Comparison of ENCODE assay signal across 17 cellular contexts in genomic region chr11:7890417-7891179, GRCh38. TPM values are rescaled to one million over a fixed set of nuclear protein-coding genes. Genes with fewer than 3 reads are reported as not detected.
A peak's percentile ranks its signal among the peaks of the same experiment; 100 is the strongest.
DNase-seq lines count a peak whose midpoint lies in the region; ATAC-seq and TF ChIP-seq lines count a peak whose summit lies in the region.
"Had no signal": no experiment of that assay in that cellular context is flagged by ENCODE, and none has a peak within 500 bp of the region (broad histone marks: within the 10 kb centered on the region; RNA-seq: fewer than 3 reads in every experiment).

No MANE protein-coding gene starts in this region.

- H4K8ac ChIP-seq in IMR-90 (ENCODE audit: low read depth in 2 of 2, low read length in 2 of 2), result peak overlapping the region in 1 of 2 experiments; percentile 7; a peak in 2 of 4 replicates

- peak overlapping the region; percentile 24; the same call in 1 of the 2 replicates for H3K18ac ChIP-seq in IMR-90 (ENCODE audit: low read depth, low read length)

- H3K9me3 ChIP-seq in IMR-90 (ENCODE audit: control insufficient read depth, insufficient read depth, low read length) (no peaks in the 10 kb centered on the region), fibroblast of lung (ENCODE audit: control insufficient read depth, insufficient read depth, low read depth, low read length) (no peaks in the 10 kb centered on the region), MG63 (no peaks in the 10 kb centered on the region), right lobe of liver (no peaks in the 10 kb centered on the region)
- H3K9me3 ChIP-seq: esophagus squamous epithelium, neutrophil, SJCRH30 had no signal

- H2BK15ac ChIP-seq in IMR-90 (ENCODE audit: low read depth, low read length), result 0 out of 3 replicates have a peak overlapping the region, but pooled peaks have one; percentile 74

- no peaks in the 10 kb centered on the region for H3K79me1 ChIP-seq in IMR-90 (ENCODE audit: low read depth in 1 of 2, low read length in 2 of 2)

- WGBS in IMR-90 (ENCODE audit: extremely low coverage in 2 of 2, insufficient read length in 1 of 2), 2 experiments, result no CpG with 5 or more reads among the region's 6 CpGs
- WGBS in right lobe of liver (ENCODE audit: insufficient coverage, low coverage, low lambda C conversion rate, missing lambda C conversion rate), result 18% methylated on average over 6 of the region's 6 CpGs

- dilution Hi-C loops in IMR-90 (cut with HindIII; ENCODE audit: low sequenced_read_pairs, unreplicated experiment), result no loop called here

- H3K4me3 ChIP-seq in IMR-90 (ENCODE audit: insufficient read depth, low read depth, low read length) (no peak overlapping the region), fibroblast of lung (replicated peaks in 1 of 4; ENCODE audit: control extremely low read depth in 1 of 4, insufficient read depth in 1 of 4, low read depth in 3 of 4, low read length in 4 of 4) (no peak overlapping the region), MG63 (no peak overlapping the region; the same call in 1 of the 2 replicates), right lobe of liver (no peak overlapping the region)
- H3K4me3 ChIP-seq: cardiac muscle cell, esophagus squamous epithelium, SJCRH30 had no signal

- peak overlapping the region; percentile 64 for H2AFZ ChIP-seq in IMR-90 (replicated peaks; ENCODE audit: low read length, poor library complexity)
- peak overlapping the region; percentile 28 for H2AFZ ChIP-seq in fibroblast of lung (ENCODE audit: low read length)

- H2BK20ac ChIP-seq in IMR-90 (ENCODE audit: low read depth, low read length), result peak overlapping the region; percentile 31; the same call in 1 of the 2 replicates

- no peaks in the 10 kb centered on the region for H4K20me1 ChIP-seq in IMR-90 (ENCODE audit: insufficient read depth, low read length)
- no peaks in the 10 kb centered on the region for H4K20me1 ChIP-seq in fibroblast of lung (ENCODE audit: control insufficient read depth, extremely low read depth, insufficient read depth, low read length)

- TF ChIP-seq POLR2A in IMR-90 (IDR thresholded peaks at IDR 0.05; ENCODE audit: low read depth, low read length) (no peak), right lobe of liver (IDR thresholded peaks at IDR 0.05) (no peak)

- in situ Hi-C loops in IMR-90 (cut with MboI; ENCODE audit: low sequenced_read_pairs), result loop anchor here (5.0 to 25.0 kb wide), 3 partner anchors 102 to 328 kb away; no protein-coding TSS in a partner anchor

- H3K4ac ChIP-seq in IMR-90 (ENCODE audit: low read depth, low read length), result peak overlapping the region; percentile 11; the same call in 1 of the 2 replicates

- no peak overlapping the region for H3K56ac ChIP-seq in IMR-90 (ENCODE audit: extremely low read depth, insufficient read depth, low read length)

- H3K27me3 ChIP-seq in IMR-90 (ENCODE audit: control insufficient read depth, insufficient read depth, low read length) (no peaks in the 10 kb centered on the region), fibroblast of lung (ENCODE audit: control insufficient read depth, insufficient read depth, low read length) (no peaks in the 10 kb centered on the region), MG63 (no peaks in the 10 kb centered on the region), right lobe of liver (no peaks in the 10 kb centered on the region)
- H3K27me3 ChIP-seq: cardiac muscle cell, esophagus squamous epithelium, SJCRH30 had no signal

- intact Hi-C loops in IMR-90 (cut with micrococcal nuclease), result loop anchor here (5.0 to 10.0 kb wide), 3 partner anchors 77 to 316 kb away; partner anchors contain the start of gene NLRP10
- intact Hi-C loops in right lobe of liver (cut with DNase I), result loop anchor here (5.0 kb wide), 1 partner anchor 97 kb away; the partner anchor contains the start of gene EIF3F (in 2 of the 2)

- H3K79me2 ChIP-seq in fibroblast of lung (ENCODE audit: control insufficient read depth, insufficient read depth, low read length), result no peaks in the 10 kb centered on the region

- no peaks in the 10 kb centered on the region for H3K36me3 ChIP-seq in IMR-90 (ENCODE audit: control insufficient read depth, insufficient read depth, low read length)
- H3K36me3 ChIP-seq in fibroblast of lung (ENCODE audit: control insufficient read depth, insufficient read depth, low read length), result no peaks in the 10 kb centered on the region
- H3K36me3 ChIP-seq in MG63, result no peaks in the 10 kb centered on the region
- H3K36me3 ChIP-seq in right lobe of liver, result no peaks in the 10 kb centered on the region
- H3K36me3 ChIP-seq: cardiac muscle cell, esophagus squamous epithelium, neutrophil, SJCRH30 had no signal

- H2AK5ac ChIP-seq in IMR-90 (ENCODE audit: low read depth, low read length), result no peak overlapping the region

- H4K91ac ChIP-seq in IMR-90 (ENCODE audit: insufficient read depth, low read depth, low read length), result no peak overlapping the region; the same call in 1 of the 2 replicates

- H3K23ac ChIP-seq in IMR-90 (ENCODE audit: low read depth, low read length), result no peak overlapping the region

- CTCF ChIA-PET in IMR-90 (lab: Yijun Ruan, JAX), result interaction anchor here (0.6 to 4.7 kb wide), 4 partner anchors 15 to 116 kb away, joined by 3 to 51 read pairs (median 11); partner anchors contain the start of gene EIF3F

- no peak overlapping the region for H2AK9ac ChIP-seq in IMR-90 (replicated peaks; ENCODE audit: low read depth, low read length, poor library complexity)

- DNase-seq in NOMO-1 treated with DMSO at 0.1 percent for 48 hours (lab: John Stamatoyannopoulos, UW; ENCODE audit: unreplicated experiment), result peak; percentile 32
- DNase-seq in NOMO-1 treated with dmso at 0.1 percent for 144 hours (lab: John Stamatoyannopoulos, UW; ENCODE audit: unreplicated experiment), result no peak
- DNase-seq in IMR-90, result no peak
- no peak for DNase-seq in fibroblast of lung (ENCODE audit: low read depth in 2 of 2)
- no peak for DNase-seq in activated CD4-positive, alpha-beta T cell treated with anti-CD3 and anti-CD28 coated beads, Interleukin-2, amount 50 U/mL, for 1 hour
- DNase-seq in MG63, result no peak
- DNase-seq in right lobe of liver, result no peak
- DNase-seq: DMS79 treated with DMSO at 0.1 percent for 48 hours, esophagus squamous epithelium, NCI-H446 treated with DMSO at 0.1 percent for 48 hours, SJCRH30 had no signal

- H3K4me1 ChIP-seq in IMR-90 (ENCODE audit: control insufficient read depth, insufficient read depth, low read length), result peaks cover 9% of the 10 kb centered on the region
- peaks cover 19% of the 10 kb centered on the region for H3K4me1 ChIP-seq in fibroblast of lung (ENCODE audit: control insufficient read depth, extremely low read depth, insufficient read depth, low read length)
- peaks cover 0 to 29% (median 13%) of the 10 kb centered on the region in 4 donors for H3K4me1 ChIP-seq in right lobe of liver
- H3K4me1 ChIP-seq: esophagus squamous epithelium had no signal

- no peak overlapping the region for H2BK5ac ChIP-seq in IMR-90 (ENCODE audit: low read depth, low read length, poor library complexity, severe bottlenecking)

- H3K9ac ChIP-seq in IMR-90 (ENCODE audit: low read depth, low read length) (no peak overlapping the region; the same call in 1 of the 2 replicates), fibroblast of lung (ENCODE audit: insufficient read depth, low read length) (no peak overlapping the region)

- peak overlapping the region; percentile 84 for H4K5ac ChIP-seq in IMR-90 (ENCODE audit: low read depth, low read length)

- H3K27ac ChIP-seq in IMR-90 (ENCODE audit: insufficient read depth, low read length), result no peak overlapping the region
- H3K27ac ChIP-seq in fibroblast of lung (ENCODE audit: insufficient read depth, low read length), result no peak overlapping the region
- no peak overlapping the region for H3K27ac ChIP-seq in right lobe of liver
- H3K27ac ChIP-seq: cardiac muscle cell, esophagus squamous epithelium, neutrophil, SJCRH30 had no signal

- no TSS peak for BruUV-seq in IMR-90 (replicated peaks; lab: Mats Ljungman, UMichigan)

- H2BK120ac ChIP-seq in IMR-90 (ENCODE audit: low read depth, low read length), result peak overlapping the region; percentile 44; the same call in 1 of the 2 replicates

- no peak for TF ChIP-seq RAD21 in IMR-90 (IDR thresholded peaks at IDR 0.05; ENCODE audit: low read length)

- peak overlapping the region; percentile 89; the same call in 1 of the 2 replicates for H3K4me2 ChIP-seq in IMR-90 (ENCODE audit: low read depth, low read length)
- H3K4me2 ChIP-seq in fibroblast of lung (ENCODE audit: extremely low read depth, insufficient read depth, low read length), result peak overlapping the region; percentile 75

- ATAC-seq in IMR-90 (ENCODE audit: low read depth) (no peak), HG03039 (IDR thresholded peaks at IDR 0.05; ENCODE audit: unreplicated experiment) (no peak), right lobe of liver (no peak)
- ATAC-seq: activated CD4-positive, CD25-positive, alpha-beta regulatory T cell treated with anti-CD3 and anti-CD28 coated beads, Interleukin-2, amount 50 U/mL, for 24 hours; activated T-helper 17 cell treated with anti-CD3 and anti-CD28 coated beads, Interleukin-2, amount 50 U/mL, for 72 hours had no signal

- POLR2A ChIA-PET in IMR-90 (lab: Charles Lee; ENCODE audit: unreplicated experiment), result no interaction called here

- H3K14ac ChIP-seq in IMR-90 (replicated peaks; ENCODE audit: low read depth, low read length), result no peak overlapping the region

- TF ChIP-seq CTCF in IMR-90 (conservative IDR thresholded peaks at IDR 0.05; ENCODE audit: low read depth, low read length) (no peak), fibroblast of lung (conservative IDR thresholded peaks at IDR 0.05 in 1 of 2, IDR thresholded peaks at IDR 0.05 in 1 of 2; ENCODE audit: low read depth in 1 of 2, low read length in 2 of 2) (no peak), right lobe of liver (IDR thresholded peaks at IDR 0.05) (no peak)

- no peaks in the 10 kb centered on the region for H3K9me1 ChIP-seq in IMR-90 (ENCODE audit: insufficient read depth, low read length)

RNA-seq across cellular contexts. Expression of gene OR10A6, which starts 40.5 kb away (rescaled TPM):
- total RNA-seq in IMR-90 (2012; rRNA removed) (not detected in 2 replicates), fibroblast of lung (under 0.01 TPM in 1 of 2 replicates, not detected in the other), right lobe of liver (not detected)
- polyA plus RNA-seq in IMR-90 (2012; rRNA removed) (0.14 and 0.19 TPM in 2 replicates), fibroblast of lung (0.05 and 0.06 TPM in 2 replicates)
- polyA plus RNA-seq in IMR-90 (2012; cell fraction: cytosol; rRNA removed), result 0.03 TPM in 1 of 2 replicates, not detected in the other
- polyA plus RNA-seq in IMR-90 (2012; cell fraction: nucleus; rRNA removed; ENCODE audit: low replicate concordance), result 0.09 and 1.0 TPM in 2 replicates
- 0.09 TPM in 1 of 2 replicates, not detected in the other for polyA plus RNA-seq in fibroblast of lung (2012)
- not detected in 2 replicates for polyA minus RNA-seq in fibroblast of lung (ENCODE audit: low replicate concordance)
- not detected in 2 replicates for total RNA-seq in MG63 (2014; rRNA removed; shearing (Covaris generic); ENCODE audit: low replicate concordance)
- total RNA-seq: activated T-helper 17 cell treated with anti-CD3 and anti-CD28 coated beads, Interleukin-2, amount 50 U/mL, for 72 hours; cardiac muscle cell; esophagus squamous epithelium; H1; SJCRH30 had no signal
- polyA plus RNA-seq: cardiac muscle cell, H1 had no signal

RNA-seq across cellular contexts. Expression of gene OR10A3, which starts 50.9 kb away (rescaled TPM):
- total RNA-seq in IMR-90 (2012; rRNA removed) (under 0.01 TPM in 1 of 2 replicates, not detected in the other), fibroblast of lung (0.17 TPM in 1 of 2 replicates, not detected in the other), right lobe of liver (not detected)
- polyA plus RNA-seq in IMR-90 (2012; rRNA removed) (0.03 and 0.13 TPM in 2 replicates), fibroblast of lung (0.07 TPM in 1 of 2 replicates, not detected in the other)
- polyA plus RNA-seq in IMR-90 (2012; cell fraction: cytosol; rRNA removed), result not detected in 2 replicates
- polyA plus RNA-seq in IMR-90 (2012; cell fraction: nucleus; rRNA removed; ENCODE audit: low replicate concordance), result 0.12 and 1.1 TPM in 2 replicates
- polyA plus RNA-seq in fibroblast of lung (2012), result not detected in 2 replicates
- not detected in 2 replicates for polyA minus RNA-seq in fibroblast of lung (ENCODE audit: low replicate concordance)
- total RNA-seq in MG63 (2014; rRNA removed; shearing (Covaris generic); ENCODE audit: low replicate concordance), result not detected in 2 replicates
- total RNA-seq: activated T-helper 17 cell treated with anti-CD3 and anti-CD28 coated beads, Interleukin-2, amount 50 U/mL, for 72 hours; cardiac muscle cell; esophagus squamous epithelium; H1; SJCRH30 had no signal
- polyA plus RNA-seq: cardiac muscle cell, H1 had no signal

RNA-seq across cellular contexts. Expression of gene OR5P3, which starts 60.0 kb away (rescaled TPM):
- total RNA-seq in IMR-90 (2012; rRNA removed) (not detected in 2 replicates), fibroblast of lung (not detected in 2 replicates), right lobe of liver (not detected)
- polyA plus RNA-seq in IMR-90 (2012; rRNA removed) (0.09 TPM in 1 of 2 replicates, not detected in the other), fibroblast of lung (not detected in 2 replicates)
- not detected in 2 replicates for polyA plus RNA-seq in IMR-90 (2012; cell fraction: cytosol; rRNA removed)
- 0.32 TPM in 1 of 2 replicates, not detected in the other for polyA plus RNA-seq in IMR-90 (2012; cell fraction: nucleus; rRNA removed; ENCODE audit: low replicate concordance)
- polyA plus RNA-seq in fibroblast of lung (2012), result not detected in 2 replicates
- polyA minus RNA-seq in fibroblast of lung (ENCODE audit: low replicate concordance), result not detected in 2 replicates
- not detected in 2 replicates for total RNA-seq in MG63 (2014; rRNA removed; shearing (Covaris generic); ENCODE audit: low replicate concordance)
- total RNA-seq: activated T-helper 17 cell treated with anti-CD3 and anti-CD28 coated beads, Interleukin-2, amount 50 U/mL, for 72 hours; cardiac muscle cell; H1; SJCRH30 had no signal
- polyA plus RNA-seq: cardiac muscle cell had no signal
